ENCODE assay signal across 22 cellular contexts in genomic region chr9:79302002-79302401, GRCh38.
"Had no signal": no experiment of that assay in that cellular context is flagged by ENCODE, and none has a peak within 500 bp of the region (broad histone marks: within the 10 kb centered on the region; RNA-seq: fewer than 3 reads in every experiment).

No MANE protein-coding gene starts in this region.

- H3K27me3 Mint-ChIP-seq: stimulated activated naive B cell treated with anti-CD40 and anti-IgM and Interleukin-4, amounts not matched to agents 10 μg/mL and 1 μg/mL and 100 μg/mL, for 72 hours had no signal

- H3K4me1 Mint-ChIP-seq: stimulated activated naive B cell treated with anti-CD40 and anti-IgM and Interleukin-4, amounts not matched to agents 10 μg/mL and 1 μg/mL and 100 μg/mL, for 72 hours; stimulated activated naive CD8-positive, alpha-beta T cell treated with anti-CD3 and anti-CD28 coated beads, Interleukin-15, amount 100 ng/mL, for 72 hours had no signal

- H3K4me3 ChIP-seq: coronary artery, heart left ventricle, prostate gland, testis, tibial nerve, upper lobe of right lung, vagina had no signal

- H3K4me1 ChIP-seq: heart left ventricle, parathyroid adenoma, prostate gland, testis, tibial nerve, upper lobe of right lung, vagina had no signal

- H3K27ac ChIP-seq: coronary artery, heart left ventricle, parathyroid adenoma, prostate gland, testis, tibial nerve, upper lobe of right lung, vagina had no signal

- ATAC-seq: heart left ventricle; left lobe of liver; natural killer cell treated with Interleukin-12 subunit alpha and Interleukin-12 subunit beta and Interleukin-15 and Interleukin-18, amount 100 ng/mL, for 72 hours; sciatic nerve; stimulated activated naive B cell treated with anti-CD40 and anti-IgM and Interleukin-4, amounts not matched to agents 10 μg/mL and 1 μg/mL and 100 μg/mL, for 72 hours; stimulated activated naive CD8-positive, alpha-beta T cell treated with anti-CD3 and anti-CD28 coated beads, Interleukin-15, amount 100 ng/mL, for 72 hours; upper lobe of right lung had no signal

- H3K4me3 Mint-ChIP-seq: endodermal cell; natural killer cell treated with Interleukin-12 subunit alpha and Interleukin-12 subunit beta and Interleukin-15 and Interleukin-18, amount 100 ng/mL, for 72 hours; stimulated activated naive B cell treated with anti-CD40 and anti-IgM and Interleukin-4, amounts not matched to agents 10 μg/mL and 1 μg/mL and 100 μg/mL, for 72 hours; stimulated activated naive CD8-positive, alpha-beta T cell treated with anti-CD3 and anti-CD28 coated beads, Interleukin-15, amount 100 ng/mL, for 72 hours had no signal

- H3K27ac Mint-ChIP-seq: natural killer cell treated with Interleukin-12 subunit alpha and Interleukin-12 subunit beta and Interleukin-15 and Interleukin-18, amount 100 ng/mL, for 72 hours; stimulated activated naive B cell treated with anti-CD40 and anti-IgM and Interleukin-4, amounts not matched to agents 10 μg/mL and 1 μg/mL and 100 μg/mL, for 72 hours; stimulated activated naive CD8-positive, alpha-beta T cell treated with anti-CD3 and anti-CD28 coated beads, Interleukin-15, amount 100 ng/mL, for 72 hours had no signal

- H3K9me3 Mint-ChIP-seq: endodermal cell; natural killer cell treated with Interleukin-12 subunit alpha and Interleukin-12 subunit beta and Interleukin-15 and Interleukin-18, amount 100 ng/mL, for 72 hours; stimulated activated naive B cell treated with anti-CD40 and anti-IgM and Interleukin-4, amounts not matched to agents 10 μg/mL and 1 μg/mL and 100 μg/mL, for 72 hours; stimulated activated naive CD8-positive, alpha-beta T cell treated with anti-CD3 and anti-CD28 coated beads, Interleukin-15, amount 100 ng/mL, for 72 hours had no signal

- DNase-seq: effector CD4-positive, alpha-beta T cell; endodermal cell; erythroblast; foreskin melanocyte; heart left ventricle; hippocampal formation; kidney glomerular epithelial cell; midbrain; stimulated activated CD4-positive, alpha-beta T cell treated with anti-CD3 and anti-CD28 coated beads, Interleukin-2, amount 100 ng/mL, for 24 hours; stimulated activated CD4-positive, alpha-beta T cell treated with anti-CD3 and anti-CD28 coated beads, Interleukin-4, amount 100 ng/mL, for 4 hours; stimulated activated naive B cell treated with anti-CD40 and anti-IgM and Interleukin-4, amounts not matched to agents 10 μg/mL and 1 μg/mL and 100 μg/mL, for 72 hours; stimulated activated naive CD8-positive, alpha-beta T cell treated with anti-CD3 and anti-CD28 coated beads, Interleukin-15, amount 100 ng/mL, for 72 hours; testis; upper lobe of right lung had no signal

- H3K36me3 Mint-ChIP-seq: natural killer cell treated with Interleukin-12 subunit alpha and Interleukin-12 subunit beta and Interleukin-15 and Interleukin-18, amount 100 ng/mL, for 72 hours; stimulated activated naive B cell treated with anti-CD40 and anti-IgM and Interleukin-4, amounts not matched to agents 10 μg/mL and 1 μg/mL and 100 μg/mL, for 72 hours had no signal

- H2AFZ ChIP-seq: parathyroid adenoma had no signal

- H3K27me3 ChIP-seq: testis, tibial nerve, upper lobe of right lung, vagina had no signal

- H3K79me2 ChIP-seq: parathyroid adenoma had no signal

- H3K9ac ChIP-seq: parathyroid adenoma had no signal

- H3K9me3 ChIP-seq: heart left ventricle, prostate gland, testis, tibial nerve, upper lobe of right lung, vagina had no signal

- H3K36me3 ChIP-seq: heart left ventricle, prostate gland, tibial nerve, upper lobe of right lung, vagina had no signal
